ENCODE assay signal across 8 cellular contexts in genomic region chr15:65862682-65863081, GRCh38. TPM values are rescaled to one million over a fixed set of nuclear protein-coding genes. Genes with fewer than 3 reads are reported as not detected.
DNase-seq lines count a peak whose midpoint lies in the region; ATAC-seq, FAIRE-seq and TF ChIP-seq lines count a peak whose summit lies in the region.

No MANE protein-coding gene starts in this region.

- H3K4me3 Mint-ChIP-seq in nephron progenitor cell = no peak overlapping the region

- H3K27me3 Mint-ChIP-seq in nephron progenitor cell (ENCODE audit: low read depth, poor library complexity) = peaks cover 9% of the 10 kb centered on the region

- H3K9me3 Mint-ChIP-seq in nephron progenitor cell = no peaks in the 10 kb centered on the region

- no peak overlapping the region for H3K27ac Mint-ChIP-seq in nephron progenitor cell

- TF ChIP-seq CTCF in nephron progenitor cell (IDR thresholded peaks at IDR 0.05) = no peak

- no peak for FAIRE-seq in frontal cortex (lab: Jason Lieb, UNC)

- H3K4me1 Mint-ChIP-seq in nephron progenitor cell = peaks cover 8% of the 10 kb centered on the region

- DNase-seq in AG20443 (ENCODE audit: low spot score) (peak; percentile 60), NCI-H1694 (lab: John Stamatoyannopoulos, UW) (peak; percentile 60), nephron progenitor cell (peak; percentile 34), frontal cortex (ENCODE audit: low spot score in 2 of 2) (no peak)
- peak; percentile 19 for DNase-seq in activated CD4-positive, CD25-positive, alpha-beta regulatory T cell treated with anti-CD3 and anti-CD28 coated beads, Interleukin-2, amount 50 U/mL, for 16 hours (ENCODE audit: low read depth, low spot score)
- peak; percentile 16 for DNase-seq in effector CD4-positive, alpha-beta T cell

- peak; percentile 63 for ATAC-seq in GM21360 (IDR thresholded peaks at IDR 0.05; ENCODE audit: unreplicated experiment)
- no peak for ATAC-seq in GM19035 (IDR thresholded peaks at IDR 0.05; ENCODE audit: unreplicated experiment)

- H3K36me3 Mint-ChIP-seq in nephron progenitor cell (ENCODE audit: low read depth) = no peaks in the 10 kb centered on the region

RNA-seq across cellular contexts. Expression of gene RAB11A, which starts 6.6 kb away (rescaled TPM):
- 190 TPM for total RNA-seq in frontal cortex

Comparison
In these comparisons a context has a peak if more than half of its experiments do, and no peak if none do; other contexts are left out.
1. DNase-seq: peak in AG20443 (single experiment), NCI-H1694 (single experiment), activated CD4-positive, CD25-positive, alpha-beta regulatory T cell treated with anti-CD3 and anti-CD28 coated beads, Interleukin-2, amount 50 U/mL, for 16 hours (single experiment), effector CD4-positive, alpha-beta T cell (single experiment) and nephron progenitor cell (single experiment); none in frontal cortex (0 of 2).